9 cellular contexts compared by ENCODE assay signal in genomic region chr16:11224096-11224893, GRCh38. TPM values are rescaled to one million over a fixed set of nuclear protein-coding genes. Genes with fewer than 3 reads are reported as not detected.
DNase-seq lines count a peak whose midpoint lies in the region; ATAC-seq lines count a peak whose summit lies in the region.
"Had no signal": no experiment of that assay in that cellular context is flagged by ENCODE, and none has a peak within 500 bp of the region (broad histone marks: within the 10 kb centered on the region; RNA-seq: fewer than 3 reads in every experiment).

No MANE protein-coding gene starts in this region.

- ATAC-seq in GM19397 (IDR thresholded peaks at IDR 0.05; ENCODE audit: unreplicated experiment) (peak; percentile 41), right cardiac atrium (peak; percentile 94 to 97), GM21526 (IDR thresholded peaks at IDR 0.05; ENCODE audit: low FRiP score, unreplicated experiment) (no peak)

- H3K27me3 ChIP-seq in right cardiac atrium (ENCODE audit: control insufficient read depth, insufficient read depth) = no peaks in the 10 kb centered on the region

- peak overlapping the region; percentile 73 for H3K27ac ChIP-seq in right cardiac atrium (ENCODE audit: low read length)

- no peaks in the 10 kb centered on the region for H3K9me3 ChIP-seq in right cardiac atrium (ENCODE audit: control insufficient read depth, low read length)

- H3K4me1 ChIP-seq in right cardiac atrium (ENCODE audit: control insufficient read depth, insufficient read depth, low read length) = peaks cover 9% of the 10 kb centered on the region

- H3K4me3 ChIP-seq in right cardiac atrium (ENCODE audit: low read length) = no peak overlapping the region

- intact Hi-C loops in right cardiac atrium (cut with DNase I) = no loop called here

- 41% methylated on average over 24 of the region's 24 CpGs for WGBS in right cardiac atrium

- DNase-seq in NAMALWA (ENCODE audit: low spot score) (peak; percentile 70), activated T-cell treated with anti-CD3 and anti-CD28 coated beads for 4 hours (peak; percentile 22), right cardiac atrium (peak; percentile 79 to 94 (median 85)), AG20443 (ENCODE audit: low spot score) (no peak), DMS114 treated with DMSO at 0.1 percent for 48 hours (lab: John Stamatoyannopoulos, UW; ENCODE audit: unreplicated experiment) (no peak)
- peak; percentile 26 to 74 (median 29) for DNase-seq in stimulated activated CD4-positive, alpha-beta T cell treated with anti-CD3 and anti-CD28 coated beads, TNF-alpha, amount 100 ng/mL, for 24 hours (ENCODE audit: low read depth in 3 of 3)

RNA-seq across cellular contexts. Expression of gene SOCS1, which starts 31.7 kb away (rescaled TPM):
- total RNA-seq in right cardiac atrium = 1 to 10 TPM in 3 of 4 donors, under 1 TPM in 1; 0.96 to 5.5 (median 2.2) TPM
- 2.1 TPM for polyA plus RNA-seq in right cardiac atrium

RNA-seq across cellular contexts. Expression of gene TNP2, which starts 44.8 kb away (rescaled TPM):
- not detected for total RNA-seq in right cardiac atrium
- polyA plus RNA-seq in right cardiac atrium = not detected
- total RNA-seq: fibroblast of villous mesenchyme had no signal

RNA-seq across cellular contexts. Expression of gene PRM3, which starts 49.1 kb away (rescaled TPM):
- not detected for total RNA-seq in right cardiac atrium
- not detected for polyA plus RNA-seq in right cardiac atrium
- total RNA-seq: fibroblast of villous mesenchyme had no signal

RNA-seq across cellular contexts. Expression of gene PRM2, which starts 52.0 kb away (rescaled TPM):
- not detected for total RNA-seq in right cardiac atrium
- not detected for polyA plus RNA-seq in right cardiac atrium
- total RNA-seq: fibroblast of villous mesenchyme had no signal

RNA-seq across cellular contexts. Expression of gene PRM1, which starts 56.8 kb away (rescaled TPM):
- total RNA-seq in right cardiac atrium = not detected
- not detected for polyA plus RNA-seq in right cardiac atrium
- total RNA-seq: fibroblast of villous mesenchyme had no signal

Comparison
In these comparisons a context has a peak if more than half of its experiments do, and no peak if none do; other contexts are left out.
1. DNase-seq: peak in NAMALWA (single experiment), activated T-cell treated with anti-CD3 and anti-CD28 coated beads for 4 hours (single experiment), right cardiac atrium (3 of 3) and stimulated activated CD4-positive, alpha-beta T cell treated with anti-CD3 and anti-CD28 coated beads, TNF-alpha, amount 100 ng/mL, for 24 hours (3 of 3); none in AG20443 (single experiment) and DMS114 treated with DMSO at 0.1 percent for 48 hours (single experiment).